ENCODE assay signal across 8 cellular contexts in genomic region chr11:3840289-3840869, GRCh38. TPM values are rescaled to one million over a fixed set of nuclear protein-coding genes. Genes with fewer than 3 reads are reported as not detected.
DNase-seq lines count a peak whose midpoint lies in the region; ATAC-seq and TF ChIP-seq lines count a peak whose summit lies in the region.

No MANE protein-coding gene starts in this region.

- no peak for TF ChIP-seq POLR2A in ovary (IDR thresholded peaks at IDR 0.05)

- intact Hi-C loops in ovary (cut with DNase I) = loop anchor here in 2 of 4 donors (5.0 to 10.0 kb wide), 2 partner anchors 43 to 46 kb away; partner anchors contain the start of gene NUP98 (in 2 of the 2)

- peaks cover 43% of the 10 kb centered on the region for H3K79me2 ChIP-seq in fibroblast of lung (ENCODE audit: control insufficient read depth, insufficient read depth, low read length)

- no peak overlapping the region for H2AFZ ChIP-seq in fibroblast of lung (ENCODE audit: low read length)

- peak overlapping the region; percentile 37 for H3K27ac ChIP-seq in fibroblast of lung (ENCODE audit: insufficient read depth, low read length)
- peak overlapping the region; percentile 92 to 96 for H3K27ac ChIP-seq in ovary

- peaks cover 3% of the 10 kb centered on the region for H3K36me3 ChIP-seq in fibroblast of lung (ENCODE audit: control insufficient read depth, insufficient read depth, low read length)
- no peaks in the 10 kb centered on the region for H3K36me3 ChIP-seq in ovary

- 1 to 2% (median 1%) methylated on average over 17 to 43 of the region's 43 CpGs for WGBS in ovary, 3 donors

- H3K4me1 ChIP-seq in fibroblast of lung (ENCODE audit: control insufficient read depth, extremely low read depth, insufficient read depth, low read length) = peaks cover 15% of the 10 kb centered on the region
- H3K4me1 ChIP-seq in ovary (ENCODE audit: insufficient read depth) = peaks cover 17% of the 10 kb centered on the region

- H3K4me2 ChIP-seq in fibroblast of lung (ENCODE audit: extremely low read depth, insufficient read depth, low read length) = peak overlapping the region; percentile 96

- H3K4me3 ChIP-seq in fibroblast of lung (replicated peaks in 1 of 4; ENCODE audit: control extremely low read depth in 1 of 4, insufficient read depth in 1 of 4, low read depth in 3 of 4, low read length in 4 of 4) (peak overlapping the region; percentile 79 to 83 (median 82)), ovary (peak overlapping the region; percentile 96)

- no peak for TF ChIP-seq EP300 in ovary (IDR thresholded peaks at IDR 0.05)

- ATAC-seq in HG03280 (IDR thresholded peaks at IDR 0.05; ENCODE audit: unreplicated experiment) = peak; percentile 0
- no peak for ATAC-seq in GM18858 (IDR thresholded peaks at IDR 0.05; ENCODE audit: unreplicated experiment)

- no peaks in the 10 kb centered on the region for H4K20me1 ChIP-seq in fibroblast of lung (ENCODE audit: control insufficient read depth, extremely low read depth, insufficient read depth, low read length)

- peak overlapping the region; percentile 64 for H3K9ac ChIP-seq in fibroblast of lung (ENCODE audit: insufficient read depth, low read length)

- no peaks in the 10 kb centered on the region for H3K9me3 ChIP-seq in fibroblast of lung (ENCODE audit: control insufficient read depth, insufficient read depth, low read depth, low read length)
- no peaks in the 10 kb centered on the region for H3K9me3 ChIP-seq in ovary

- no peaks in the 10 kb centered on the region for H3K27me3 ChIP-seq in fibroblast of lung (ENCODE audit: control insufficient read depth, insufficient read depth, low read length)
- no peaks in the 10 kb centered on the region for H3K27me3 ChIP-seq in ovary

- TF ChIP-seq CTCF in fibroblast of lung (conservative IDR thresholded peaks at IDR 0.05 in 1 of 2, IDR thresholded peaks at IDR 0.05 in 1 of 2; ENCODE audit: low read depth in 1 of 2, low read length in 2 of 2) (no peak), ovary (IDR thresholded peaks at IDR 0.05) (no peak)

- peak; percentile 48 for DNase-seq in D341Med (ENCODE audit: low spot score)
- peak; percentile 80 for DNase-seq in activated CD8-positive, alpha-beta memory T cell treated with anti-CD3 and anti-CD28 coated beads, Interleukin-2, amount 50 U/mL, for 48 hours
- no peak for DNase-seq in fibroblast of lung (ENCODE audit: low read depth in 2 of 2)
- DNase-seq in ovary = peak in 2 of 5 donors; percentile 42 to 47
- DNase-seq in NCI-H1436 (lab: John Stamatoyannopoulos, UW) = no peak
- no peak for DNase-seq in A172 (ENCODE audit: low spot score)

RNA-seq across cellular contexts. Expression of gene RHOG, which starts 0.4 kb away (rescaled TPM):
- total RNA-seq in fibroblast of lung = 6.2 and 10.9 TPM in 2 replicates
- polyA plus RNA-seq in fibroblast of lung = 53.1 and 61.8 TPM in 2 replicates
- polyA plus RNA-seq in fibroblast of lung (2012) = 70.3 and 88.5 TPM in 2 replicates
- 224 and 274 TPM in 2 replicates for polyA minus RNA-seq in fibroblast of lung (ENCODE audit: low replicate concordance)
- total RNA-seq in ovary = 10 to 100 TPM; 23.6 to 49.2 (median 39.6) TPM
- polyA plus RNA-seq in ovary = 10 to 100 TPM; 23.3 to 41.0 TPM
- total RNA-seq in A172 (2014; rRNA removed; shearing (Covaris generic)) = 40.6 and 50.9 TPM in 2 replicates

RNA-seq across cellular contexts. Expression of gene STIM1, which starts 15.1 kb away (rescaled TPM):
- total RNA-seq in fibroblast of lung (25.7 and 44.6 TPM in 2 replicates), ovary (10 to 100 TPM; 26.1 to 68.5 (median 58.7) TPM)
- polyA plus RNA-seq in fibroblast of lung (24.6 and 38.1 TPM in 2 replicates), ovary (10 to 100 TPM; 54.7 to 75.2 TPM)
- 23.6 and 31.6 TPM in 2 replicates for polyA plus RNA-seq in fibroblast of lung (2012)
- 80.0 and 104 TPM in 2 replicates for polyA minus RNA-seq in fibroblast of lung (ENCODE audit: low replicate concordance)
- 23.6 and 27.1 TPM in 2 replicates for total RNA-seq in A172 (2014; rRNA removed; shearing (Covaris generic))

RNA-seq across cellular contexts. Expression of gene PGAP2, which starts 32.0 kb away (rescaled TPM):
- 10.8 and 12.4 TPM in 2 replicates for total RNA-seq in fibroblast of lung
- 12.8 and 18.9 TPM in 2 replicates for polyA plus RNA-seq in fibroblast of lung
- 10.5 and 15.4 TPM in 2 replicates for polyA plus RNA-seq in fibroblast of lung (2012)
- 41.7 and 72.8 TPM in 2 replicates for polyA minus RNA-seq in fibroblast of lung (ENCODE audit: low replicate concordance)
- 10 to 100 TPM in 5 of 7 donors, 1 to 10 TPM in 2; 7.7 to 17.6 (median 10.9) TPM for total RNA-seq in ovary
- 10 to 100 TPM; 13.1 to 15.3 TPM for polyA plus RNA-seq in ovary
- 15.4 and 16.6 TPM in 2 replicates for total RNA-seq in A172 (2014; rRNA removed; shearing (Covaris generic))

RNA-seq across cellular contexts. Expression of gene NUP98, which starts 43.0 kb away (rescaled TPM):
- total RNA-seq in fibroblast of lung (88.1 and 99.6 TPM in 2 replicates), ovary (100 to 1,000 TPM in 3 of 7 donors, 10 to 100 TPM in 4; 59.4 to 126 (median 94.5) TPM)
- polyA plus RNA-seq in fibroblast of lung (60.6 and 95.1 TPM in 2 replicates), ovary (10 to 100 TPM; 38.5 to 67.4 TPM)
- polyA plus RNA-seq in fibroblast of lung (2012) = 36.8 and 46.2 TPM in 2 replicates
- 344 and 538 TPM in 2 replicates for polyA minus RNA-seq in fibroblast of lung (ENCODE audit: low replicate concordance)
- total RNA-seq in A172 (2014; rRNA removed; shearing (Covaris generic)) = 96.6 and 104 TPM in 2 replicates

Comparison
In these comparisons a context has a peak if more than half of its experiments do, and no peak if none do; other contexts are left out.
1. DNase-seq: peak in D341Med (single experiment) and activated CD8-positive, alpha-beta memory T cell treated with anti-CD3 and anti-CD28 coated beads, Interleukin-2, amount 50 U/mL, for 48 hours (single experiment); none in fibroblast of lung (0 of 2), NCI-H1436 (single experiment) and A172 (single experiment).